7 cellular contexts compared by ENCODE assay signal in genomic region chr17:82698974-82699442, GRCh38. TPM values are rescaled to one million over a fixed set of nuclear protein-coding genes. Genes with fewer than 3 reads are reported as not detected.
DNase-seq lines count a peak whose midpoint lies in the region; ATAC-seq and TF ChIP-seq lines count a peak whose summit lies in the region.

No MANE protein-coding gene starts in this region.

- no peaks in the 10 kb centered on the region for H3K4me1 ChIP-seq in HUES64 (ENCODE audit: insufficient read depth, low read length)

- no peaks in the 10 kb centered on the region for H4K20me1 ChIP-seq in neural cell (ENCODE audit: insufficient read depth)

- peak overlapping the region; percentile 40 for H2AFZ ChIP-seq in neural cell (ENCODE audit: low read depth, low read length)

- ATAC-seq in GM21447 (IDR thresholded peaks at IDR 0.05; ENCODE audit: unreplicated experiment) (peak; percentile 2), HG03565 (IDR thresholded peaks at IDR 0.05; ENCODE audit: unreplicated experiment) (no peak)

- TF ChIP-seq CTCF in coronary artery (IDR thresholded peaks at IDR 0.05) (no peak), neural cell (IDR thresholded peaks at IDR 0.05; ENCODE audit: poor library complexity, severe bottlenecking) (no peak)

- no peak for TF ChIP-seq RAD21 in neural cell (conservative IDR thresholded peaks at IDR 0.05)

- H3K4me2 ChIP-seq in neural cell (ENCODE audit: low read length), result peak overlapping the region; percentile 48

- peaks cover 50% of the 10 kb centered on the region for H3K27me3 ChIP-seq in HUES64 (ENCODE audit: insufficient read depth, low read length)
- peaks cover 8% of the 10 kb centered on the region for H3K27me3 ChIP-seq in neural cell (ENCODE audit: insufficient read depth, low read depth, low read length)

- H3K36me3 ChIP-seq in HUES64 (ENCODE audit: insufficient read depth, low read length) (no peaks in the 10 kb centered on the region), neural cell (ENCODE audit: insufficient read depth, low read length) (no peaks in the 10 kb centered on the region)

- WGBS in HUES64, result 10% methylated on average over 45 of the region's 45 CpGs

- DNase-seq in coronary artery (ENCODE audit: low spot score) (no peak), hypothalamus (lab: John Stamatoyannopoulos, UW) (no peak), NCI-H1092 treated with DMSO at 0.1 percent for 48 hours (lab: John Stamatoyannopoulos, UW) (no peak)

- no peaks in the 10 kb centered on the region for H3F3A ChIP-seq in neural cell (ENCODE audit: insufficient read depth, low read length, poor library complexity, severe bottlenecking)

- no peak overlapping the region for H3K27ac ChIP-seq in HUES64 (ENCODE audit: low read depth, low read length)
- peak overlapping the region in 1 of 2 donors; percentile 62 for H3K27ac ChIP-seq in coronary artery
- no peak overlapping the region for H3K27ac ChIP-seq in neural cell (ENCODE audit: low read length)

- no peak for TF ChIP-seq EP300 in neural cell (conservative IDR thresholded peaks at IDR 0.05; ENCODE audit: poor library complexity, severe bottlenecking)

- peaks cover 2% of the 10 kb centered on the region; the same call in 1 of the 2 replicates for H3K9me3 ChIP-seq in HUES64 (ENCODE audit: insufficient read depth, low read depth, low read length)
- H3K9me3 ChIP-seq in neural cell (ENCODE audit: low read length), result no peaks in the 10 kb centered on the region

- H3K4me3 ChIP-seq in HUES64 (ENCODE audit: low read length), result peak overlapping the region; percentile 70
- H3K4me3 ChIP-seq in coronary artery, result peak overlapping the region; percentile 98
- H3K4me3 ChIP-seq in neural cell (ENCODE audit: low read length), result peak overlapping the region; percentile 93

- no peak overlapping the region for H3K9ac ChIP-seq in HUES64 (ENCODE audit: low read depth, low read length)
- peak overlapping the region; percentile 65 for H3K9ac ChIP-seq in neural cell (ENCODE audit: low read length)

- no peaks in the 10 kb centered on the region for H3K9me2 ChIP-seq in neural cell (ENCODE audit: insufficient read depth, low read length)

- peaks cover 8% of the 10 kb centered on the region for H3K79me2 ChIP-seq in neural cell (replicated peaks; ENCODE audit: insufficient read depth, low read length)

TF ChIP-seq in neural cell, 6 proteins besides CTCF, POLR2A, EP300 and RAD21:
- peak; percentile 86 for TF ChIP-seq MXI1 (conservative IDR thresholded peaks at IDR 0.05; ENCODE audit: poor library complexity, severe bottlenecking)
- TF ChIP-seq POLR2AphosphoS5 (IDR thresholded peaks at IDR 0.05), result peak; percentile 44
- TF ChIP-seq EZH2 (IDR thresholded peaks at IDR 0.05; ENCODE audit: borderline replicate concordance, insufficient read depth, low read length, poor library complexity, severe bottlenecking), result no peak
- peak; percentile 24 for TF ChIP-seq SMC3 (conservative IDR thresholded peaks at IDR 0.05; ENCODE audit: poor library complexity)
- TF ChIP-seq REST (IDR thresholded peaks at IDR 0.05; ENCODE audit: borderline replicate concordance), result no peak
- TF ChIP-seq TAF1 (IDR thresholded peaks at IDR 0.05; ENCODE audit: low read depth), result no peak

RNA-seq across cellular contexts. Expression of gene RAB40B, which starts 0.5 kb away (rescaled TPM):
- 1.7 TPM for polyA plus RNA-seq in HUES64 (2013, experiment 1 of 2)
- polyA plus RNA-seq in HUES64 (2013, experiment 2 of 2), result 1.7 TPM
- 37.2 and 37.8 TPM in 2 replicates for polyA plus RNA-seq in neural cell
- 17.7 and 21.4 TPM in 2 replicates for polyA minus RNA-seq in neural cell

RNA-seq across cellular contexts. Expression of gene FN3KRP, which starts 17.5 kb away (rescaled TPM):
- 21.1 TPM for polyA plus RNA-seq in HUES64 (2013, experiment 1 of 2)
- 24.7 TPM for polyA plus RNA-seq in HUES64 (2013, experiment 2 of 2)
- 28.8 and 32.7 TPM in 2 replicates for polyA plus RNA-seq in neural cell
- polyA minus RNA-seq in neural cell, result 22.0 and 24.6 TPM in 2 replicates

RNA-seq across cellular contexts. Expression of gene FN3K, which starts 36.4 kb away (rescaled TPM):
- polyA plus RNA-seq in HUES64 (2013, experiment 1 of 2), result 7.0 TPM
- 11.3 TPM for polyA plus RNA-seq in HUES64 (2013, experiment 2 of 2)
- polyA plus RNA-seq in neural cell, result 6.0 and 8.3 TPM in 2 replicates
- polyA minus RNA-seq in neural cell, result 14.6 and 17.6 TPM in 2 replicates

RNA-seq across cellular contexts. Expression of gene WDR45B, which starts 50.8 kb away (rescaled TPM):
- polyA plus RNA-seq in HUES64 (2013, experiment 1 of 2), result 73.4 TPM
- 80.1 TPM for polyA plus RNA-seq in HUES64 (2013, experiment 2 of 2)
- 131 and 137 TPM in 2 replicates for polyA plus RNA-seq in neural cell
- polyA minus RNA-seq in neural cell, result 77.9 and 84.2 TPM in 2 replicates

RNA-seq across cellular contexts. Expression of gene TBCD, which starts 52.9 kb away (rescaled TPM):
- polyA plus RNA-seq in HUES64 (2013, experiment 1 of 2), result 73.4 TPM
- polyA plus RNA-seq in HUES64 (2013, experiment 2 of 2), result 81.2 TPM
- 64.8 and 67.2 TPM in 2 replicates for polyA plus RNA-seq in neural cell
- polyA minus RNA-seq in neural cell, result 64.2 and 85.9 TPM in 2 replicates
